ENCODE assay signal across 1 cellular context in genomic region chr3:87227835-87228144, GRCh38.
TF ChIP-seq lines count a peak whose summit lies in the region.

No MANE protein-coding gene starts in this region.

TF ChIP-seq in HCT116, 20 proteins besides CTCF, POLR2A, EP300 and RAD21 (continued from another document):
- no peak for TF ChIP-seq ZFX (IDR thresholded peaks at IDR 0.05)
- no peak for TF ChIP-seq POLR2AphosphoS5 (IDR thresholded peaks at IDR 0.05; ENCODE audit: low read depth, low read length)
- TF ChIP-seq MAX (IDR thresholded peaks at IDR 0.05), result no peak
- no peak for TF ChIP-seq EZH2 (IDR thresholded peaks at IDR 0.05)
- TF ChIP-seq EGR1 (IDR thresholded peaks at IDR 0.05; ENCODE audit: low read depth), result no peak
- no peak for TF ChIP-seq JUND (IDR thresholded peaks at IDR 0.05)
- TF ChIP-seq EZH2phosphoT487 (IDR thresholded peaks at IDR 0.05; ENCODE audit: borderline replicate concordance), result no peak
- no peak for TF ChIP-seq ATF3 (IDR thresholded peaks at IDR 0.05)
- no peak for TF ChIP-seq ELF1 (IDR thresholded peaks at IDR 0.05; ENCODE audit: borderline replicate concordance, low read depth)
- no peak for TF ChIP-seq ZBTB33 (IDR thresholded peaks at IDR 0.05; ENCODE audit: extremely low read depth, insufficient replicate concordance, low read length)
